Comparison of ENCODE assay signal across 12 cellular contexts in the genomic region with DNA sequence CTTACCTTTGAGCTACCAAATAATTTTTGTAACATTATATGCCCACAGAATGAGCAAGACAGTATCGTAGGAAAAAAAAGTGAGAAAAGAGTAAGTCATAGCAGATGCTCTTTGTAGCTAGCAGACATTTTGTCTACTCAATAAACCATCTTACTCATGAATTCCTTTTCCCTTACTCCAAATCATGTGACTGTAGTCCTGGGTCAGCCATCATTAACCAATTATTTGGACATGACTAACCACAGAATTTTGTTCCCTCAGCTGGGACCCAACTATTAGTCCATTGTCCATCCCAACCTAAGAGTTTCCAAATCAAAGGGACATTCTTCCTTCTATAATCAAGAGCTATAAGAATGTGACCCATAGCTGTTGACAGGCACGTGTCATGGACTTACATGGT. TPM values are rescaled to one million over a fixed set of nuclear protein-coding genes. Genes with fewer than 3 reads are reported as not detected.
DNase-seq lines count a peak whose midpoint lies in the region; ATAC-seq, FAIRE-seq and TF ChIP-seq lines count a peak whose summit lies in the region.
"Had no signal": no experiment of that assay in that cellular context is flagged by ENCODE, and none has a peak within 500 bp of the region (broad histone marks: within the 10 kb centered on the region; RNA-seq: fewer than 3 reads in every experiment).

No MANE protein-coding gene starts in this region.

- H3K9me3 Mint-ChIP-seq in Caco-2 (ENCODE audit: unreplicated experiment): no peaks in the 10 kb centered on the region

- H3K79me2 ChIP-seq in ACC112 (ENCODE audit: control insufficient read depth, insufficient read depth, low read length, unreplicated experiment) (peaks cover 99% of the 10 kb centered on the region), keratinocyte (ENCODE audit: control insufficient read depth, insufficient read depth, low read length) (peaks cover 100% of the 10 kb centered on the region)

- no peaks in the 10 kb centered on the region for H3K27me3 Mint-ChIP-seq in Caco-2 (ENCODE audit: insufficient read depth, unreplicated experiment)

- POLR2A ChIA-PET in Caco-2 (lab: Charles Lee): interaction anchor here (2.1 kb wide), 1 partner anchor 12 kb away, joined by 13 read pairs; a partner anchor contains a TSS

- dilution Hi-C loops in keratinocyte (cut with MboI; ENCODE audit: extremely low pct_ligation_motif_present, low sequenced_read_pairs): no loop called here

- no peaks in the 10 kb centered on the region for H3K9me3 ChIP-seq in keratinocyte (ENCODE audit: control insufficient read depth, low read depth, low read length)
- no peaks in the 10 kb centered on the region for H3K9me3 ChIP-seq in Caco-2
- H3K9me3 ChIP-seq: heart right ventricle, stomach had no signal

- no peak for ATAC-seq in Right ventricle myocardium superior (ENCODE audit: poor library complexity)

- DNase-seq in H4 (ENCODE audit: low spot score) (peak; percentile 51), amniotic stem cell (lab: John Stamatoyannopoulos, UW) (peak; percentile 54), keratinocyte (ENCODE audit: low read depth, low spot score) (no peak), NCI-H1694 treated with DMSO at 0.1 percent for 48 hours (lab: John Stamatoyannopoulos, UW) (no peak), Caco-2 (no peak), Right ventricle myocardium superior (no peak)
- DNase-seq in stimulated activated naive CD4-positive, alpha-beta T cell treated with Interleukin-2 at 50 U/mL for 16 hours (lab: John Stamatoyannopoulos, UW): no peak
- DNase-seq: DMS79 treated with DMSO at 0.1 percent for 48 hours, heart right ventricle, stomach had no signal

- H4K20me1 ChIP-seq in keratinocyte (ENCODE audit: control insufficient read depth, extremely low read depth, insufficient read depth, low read length): peaks cover 42% of the 10 kb centered on the region

- H3K27ac Mint-ChIP-seq in Caco-2 (ENCODE audit: unreplicated experiment): no peak overlapping the region

- CTCF ChIA-PET in Caco-2 (lab: Charles Lee): interaction anchor here (1.5 kb wide), 1 partner anchor 195 kb away, joined by 4 read pairs; no protein-coding TSS in a partner anchor

- peak overlapping the region; percentile 77 for H3K27ac ChIP-seq in ACC112 (ENCODE audit: low read depth, low read length)
- H3K27ac ChIP-seq in keratinocyte (ENCODE audit: control insufficient read depth, insufficient read depth, low read length): peak overlapping the region; percentile 79
- H3K27ac ChIP-seq: heart right ventricle, HL-60 had no signal

- no peaks in the 10 kb centered on the region for H3K9me1 ChIP-seq in keratinocyte (ENCODE audit: control insufficient read depth, extremely low read depth, insufficient read depth, low read length)

- H3K4me2 ChIP-seq in keratinocyte (ENCODE audit: control insufficient read depth, extremely low read depth, insufficient read depth, low read depth, low read length): peak overlapping the region; percentile 81

- H3K4me3 ChIP-seq in ACC112 (ENCODE audit: low read depth, low read length) (peak overlapping the region; percentile 8), keratinocyte (ENCODE audit: control insufficient read depth in 2 of 3, extremely low read depth in 1 of 3, insufficient read depth in 2 of 3, low read depth in 1 of 3, low read length in 3 of 3) (peak overlapping the region in 1 of 3 experiments; percentile 6), Caco-2 (ENCODE audit: low read depth, low read length) (no peak overlapping the region)
- H3K4me3 ChIP-seq: heart right ventricle, stomach had no signal

- H2AFZ ChIP-seq in ACC112 (ENCODE audit: low read length, unreplicated experiment): no peak overlapping the region
- no peak overlapping the region for H2AFZ ChIP-seq in keratinocyte (ENCODE audit: control insufficient read depth, low read length)

- peak; percentile 94 for FAIRE-seq in keratinocyte (lab: Jason Lieb, UNC)

- H3K4me1 ChIP-seq in ACC112 (ENCODE audit: control insufficient read depth, insufficient read depth, low read length, unreplicated experiment): peaks cover 84% of the 10 kb centered on the region
- H3K4me1 ChIP-seq in keratinocyte (ENCODE audit: control insufficient read depth, extremely low read depth, insufficient read depth, low read length): peaks cover 57% of the 10 kb centered on the region
- peaks cover 35% of the 10 kb centered on the region for H3K4me1 ChIP-seq in Caco-2

- no peak overlapping the region for H3K4me3 Mint-ChIP-seq in Caco-2 (ENCODE audit: unreplicated experiment)

- no peak overlapping the region for H3K9ac ChIP-seq in keratinocyte (ENCODE audit: control insufficient read depth, extremely low read depth, insufficient read depth, low read length)

- peaks cover 66% of the 10 kb centered on the region for H3K36me3 Mint-ChIP-seq in Caco-2 (ENCODE audit: insufficient read depth, unreplicated experiment)

- no TSS peak for BruUV-seq in Caco-2 (replicated peaks; lab: Mats Ljungman, UMichigan)

- no peak for TF ChIP-seq CTCF in keratinocyte (optimal IDR thresholded peaks at IDR 0.05 in 1 of 3, IDR thresholded peaks at IDR 0.05 in 1 of 3, conservative IDR thresholded peaks at IDR 0.05 in 1 of 3; ENCODE audit: extremely low read depth in 1 of 3, insufficient read depth in 2 of 3, low read length in 3 of 3)
- TF ChIP-seq CTCF in Caco-2 (IDR thresholded peaks at IDR 0.05; ENCODE audit: insufficient read depth in 1 of 2, low read depth in 1 of 2, low read length in 1 of 2, severe bottlenecking in 1 of 2, unreplicated experiment in 1 of 2): no peak

- H3K27me3 ChIP-seq in ACC112 (ENCODE audit: insufficient read depth, low read length): no peaks in the 10 kb centered on the region
- H3K27me3 ChIP-seq in keratinocyte (ENCODE audit: control insufficient read depth, extremely low read depth, insufficient read depth, low read length): no peaks in the 10 kb centered on the region
- H3K27me3 ChIP-seq in Caco-2 (replicated peaks; ENCODE audit: control insufficient read depth, insufficient read depth, low read length): no peaks in the 10 kb centered on the region
- H3K27me3 ChIP-seq: heart right ventricle, stomach had no signal

- H3K4me1 Mint-ChIP-seq in Caco-2 (ENCODE audit: low read depth, unreplicated experiment): peaks cover 32% of the 10 kb centered on the region

- H3K36me3 ChIP-seq in ACC112 (ENCODE audit: insufficient read depth, low read length) (peaks cover 26% of the 10 kb centered on the region), keratinocyte (ENCODE audit: control insufficient read depth in 2 of 2, extremely low read depth in 1 of 2, insufficient read depth in 2 of 2, low read length in 2 of 2) (peaks cover 0 to 13% of the 10 kb centered on the region in 2 experiments), Caco-2 (ENCODE audit: control insufficient read depth, insufficient read depth, low read length) (no peaks in the 10 kb centered on the region)

- intact Hi-C loops in Caco-2 (cut with micrococcal nuclease; ENCODE audit: unreplicated experiment): no loop called here
- intact Hi-C loops in Right ventricle myocardium superior (cut with DNase I): no loop called here

RNA-seq across cellular contexts. Expression of a gene that starts 11.4 kb away (rescaled TPM):
- 438 and 525 TPM in 2 replicates for total RNA-seq in H4 (2014; rRNA removed; shearing (Covaris generic))
- 355 to 567 TPM (median 388 TPM) in 3 replicates for polyA plus RNA-seq in keratinocyte
- 180 TPM for polyA plus RNA-seq in keratinocyte (2011; ENCODE audit: low read depth)
- 409 and 668 TPM in 2 replicates for polyA plus RNA-seq in keratinocyte (2011; cell fraction: cytosol; rRNA removed)
- 330 and 429 TPM in 2 replicates for polyA plus RNA-seq in keratinocyte (2011; cell fraction: nucleus; rRNA removed)
- polyA plus RNA-seq in keratinocyte (2012; ENCODE audit: low replicate concordance): 346 and 465 TPM in 2 replicates
- polyA minus RNA-seq in keratinocyte: 218 to 413 TPM (median 290 TPM) in 3 replicates
- 315 TPM for polyA minus RNA-seq in keratinocyte (2011; cell fraction: cytosol; rRNA and poly(A)+ RNA removed)
- polyA minus RNA-seq in keratinocyte (2011; cell fraction: nucleus; rRNA and poly(A)+ RNA removed): 122 and 167 TPM in 2 replicates
- total RNA-seq in Caco-2 (2022) (294 and 305 TPM in 2 replicates), Right ventricle myocardium superior (262 TPM)

RNA-seq across cellular contexts. Expression of a gene that starts 52.8 kb away (rescaled TPM):
- 58.9 and 69.2 TPM in 2 replicates for total RNA-seq in H4 (2014; rRNA removed; shearing (Covaris generic))
- polyA plus RNA-seq in keratinocyte: 20.8 to 36.6 TPM (median 21.6 TPM) in 3 replicates
- polyA plus RNA-seq in keratinocyte (2011; ENCODE audit: low read depth): 4.7 TPM
- 19.3 and 30.4 TPM in 2 replicates for polyA plus RNA-seq in keratinocyte (2011; cell fraction: cytosol; rRNA removed)
- polyA plus RNA-seq in keratinocyte (2011; cell fraction: nucleus; rRNA removed): 5.0 and 7.5 TPM in 2 replicates
- 22.5 and 31.2 TPM in 2 replicates for polyA plus RNA-seq in keratinocyte (2012; ENCODE audit: low replicate concordance)
- polyA minus RNA-seq in keratinocyte: 9.2 to 12.6 TPM (median 11.4 TPM) in 3 replicates
- polyA minus RNA-seq in keratinocyte (2011; cell fraction: cytosol; rRNA and poly(A)+ RNA removed): 18.2 TPM
- 2.3 and 5.4 TPM in 2 replicates for polyA minus RNA-seq in keratinocyte (2011; cell fraction: nucleus; rRNA and poly(A)+ RNA removed)
- total RNA-seq in Caco-2 (2022): 54.0 and 58.6 TPM in 2 replicates
- 14.1 TPM for total RNA-seq in Right ventricle myocardium superior

RNA-seq across cellular contexts. Expression of a gene that starts 55.2 kb away (rescaled TPM):
- 13.5 and 22.1 TPM in 2 replicates for total RNA-seq in H4 (2014; rRNA removed; shearing (Covaris generic))
- polyA plus RNA-seq in keratinocyte: 9.3 to 10.7 TPM (median 10.2 TPM) in 3 replicates
- polyA plus RNA-seq in keratinocyte (2011; ENCODE audit: low read depth): 16.5 TPM
- 5.9 and 6.9 TPM in 2 replicates for polyA plus RNA-seq in keratinocyte (2011; cell fraction: cytosol; rRNA removed)
- polyA plus RNA-seq in keratinocyte (2011; cell fraction: nucleus; rRNA removed): 32.6 and 37.8 TPM in 2 replicates
- 12.5 and 17.4 TPM in 2 replicates for polyA plus RNA-seq in keratinocyte (2012; ENCODE audit: low replicate concordance)
- polyA minus RNA-seq in keratinocyte: 5.2 to 16.3 TPM (median 15.8 TPM) in 3 replicates
- polyA minus RNA-seq in keratinocyte (2011; cell fraction: cytosol; rRNA and poly(A)+ RNA removed): 11.5 TPM
- 30.7 and 39.0 TPM in 2 replicates for polyA minus RNA-seq in keratinocyte (2011; cell fraction: nucleus; rRNA and poly(A)+ RNA removed)
- total RNA-seq in Caco-2 (2022) (52.1 and 53.5 TPM in 2 replicates), Right ventricle myocardium superior (22.4 TPM)

Comparison
In these comparisons a context has a peak if more than half of its experiments do, and no peak if none do; other contexts are left out.
1. DNase-seq: peak in H4 (single experiment) and amniotic stem cell (single experiment); none in keratinocyte (single experiment), NCI-H1694 treated with DMSO at 0.1 percent for 48 hours (single experiment), Caco-2 (0 of 2), Right ventricle myocardium superior (single experiment) and stimulated activated naive CD4-positive, alpha-beta T cell treated with Interleukin-2 at 50 U/mL for 16 hours (single experiment).